14 cellular contexts compared by ENCODE assay signal in the genomic region with DNA sequence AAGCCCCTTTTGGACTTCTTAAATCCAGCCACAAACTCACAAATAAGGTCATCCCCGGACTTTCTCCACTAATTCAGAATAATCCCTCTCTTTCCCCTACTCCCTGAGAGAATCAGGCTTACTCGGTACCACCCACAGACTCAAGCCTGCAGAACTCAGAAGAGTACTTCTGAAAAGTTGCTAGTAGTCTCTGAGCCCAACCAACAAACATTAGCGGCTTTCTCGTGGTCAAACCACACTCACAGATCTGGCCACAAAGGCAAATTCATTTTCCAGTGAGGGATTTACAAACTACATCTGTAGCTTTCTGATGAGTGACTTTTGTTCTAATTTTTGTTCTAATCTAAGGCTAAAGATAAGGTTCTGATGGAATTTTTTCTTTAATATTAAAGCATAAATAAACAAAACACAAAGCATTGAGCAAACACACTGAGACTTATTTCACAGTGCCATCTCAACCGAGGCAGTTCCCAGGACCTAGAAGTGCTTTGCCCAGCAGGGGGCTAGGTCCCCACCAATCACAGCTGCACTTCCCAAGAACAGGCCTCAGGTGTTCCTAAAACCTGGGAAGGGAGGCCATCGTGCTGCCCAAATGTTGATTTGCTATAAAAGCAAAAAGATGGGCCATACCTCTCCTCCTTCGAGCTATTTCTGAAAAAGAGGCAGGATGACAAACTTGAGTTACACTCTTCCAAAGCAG.
DNase-seq lines count a peak whose midpoint lies in the region; ATAC-seq and TF ChIP-seq lines count a peak whose summit lies in the region.
"Had no signal": no experiment of that assay in that cellular context is flagged by ENCODE, and none has a peak within 500 bp of the region (broad histone marks: within the 10 kb centered on the region; RNA-seq: fewer than 3 reads in every experiment).

No MANE protein-coding gene starts in this region.

- in situ Hi-C loops in IMR-90 (cut with MboI; ENCODE audit: low sequenced_read_pairs) (no loop called here), ACHN (cut with HindIII; ENCODE audit: low pct_ligation_motif_present, low pct_unique_long_range_greater_than_20kb, low sequenced_read_pairs) (no loop called here)

- no peak overlapping the region for H3K9ac ChIP-seq in IMR-90 (ENCODE audit: low read depth, low read length)
- no peak overlapping the region for H3K9ac ChIP-seq in endodermal cell (ENCODE audit: extremely low read depth, low read length, poor library complexity, severe bottlenecking)

- H4K5ac ChIP-seq in IMR-90 (ENCODE audit: low read depth, low read length), result no peak overlapping the region

- peaks cover 4% of the 10 kb centered on the region; the same call in 1 of the 2 replicates for H3K27me3 ChIP-seq in IMR-90 (ENCODE audit: control insufficient read depth, insufficient read depth, low read length)
- H3K27me3 ChIP-seq in endodermal cell (ENCODE audit: control insufficient read depth, insufficient read depth, low read length, poor library complexity, severe bottlenecking), result no peaks in the 10 kb centered on the region

- H2AK9ac ChIP-seq in IMR-90 (replicated peaks; ENCODE audit: low read depth, low read length, poor library complexity), result no peak overlapping the region

- H2BK15ac ChIP-seq in IMR-90 (ENCODE audit: low read depth, low read length), result no peak overlapping the region

- H3K36me3 Mint-ChIP-seq in activated CD8-positive, alpha-beta memory T cell treated with anti-CD3 and anti-CD28 coated beads, Interleukin-2, amount 10 ng/mL, durations not matched to agents 7 days and 5 days, result no peaks in the 10 kb centered on the region
- H3K36me3 Mint-ChIP-seq in endodermal cell (ENCODE audit: low read depth) (peaks cover 9% of the 10 kb centered on the region), type B pancreatic cell (peaks cover 9% of the 10 kb centered on the region), Calu3 (ENCODE audit: insufficient read depth, unreplicated experiment) (no peaks in the 10 kb centered on the region)

- H4K8ac ChIP-seq in IMR-90 (ENCODE audit: low read depth in 2 of 2, low read length in 2 of 2), result no peak overlapping the region

- H4K91ac ChIP-seq in IMR-90 (ENCODE audit: insufficient read depth, low read depth, low read length), result no peak overlapping the region

- no peak overlapping the region for H2BK5ac ChIP-seq in IMR-90 (ENCODE audit: low read depth, low read length, poor library complexity, severe bottlenecking)

- CTCF ChIA-PET in activated CD8-positive, alpha-beta memory T cell treated with anti-CD3 and anti-CD28 coated beads, Interleukin-2, amount 10 ng/mL, durations not matched to agents 7 days and 5 days (lab: Charles Lee), result no interaction called here
- CTCF ChIA-PET in IMR-90 (lab: Yijun Ruan, JAX), result no interaction called here
- CTCF ChIA-PET in Calu3 (lab: Charles Lee), result no interaction called here
- CTCF ChIA-PET in RWPE1 (lab: Yijun Ruan, JAX), result no interaction called here

- H3K27ac ChIP-seq in IMR-90 (ENCODE audit: insufficient read depth, low read length) (no peak overlapping the region), endodermal cell (ENCODE audit: low read depth, low read length) (no peak overlapping the region), RWPE1 (no peak overlapping the region)

- peaks cover 40% of the 10 kb centered on the region for H3K27me3 Mint-ChIP-seq in activated CD8-positive, alpha-beta memory T cell treated with anti-CD3 and anti-CD28 coated beads, Interleukin-2, amount 10 ng/mL, durations not matched to agents 7 days and 5 days
- no peaks in the 10 kb centered on the region for H3K27me3 Mint-ChIP-seq in endodermal cell (ENCODE audit: insufficient read depth)
- no peaks in the 10 kb centered on the region for H3K27me3 Mint-ChIP-seq in type B pancreatic cell
- peaks cover 70% of the 10 kb centered on the region for H3K27me3 Mint-ChIP-seq in Calu3 (ENCODE audit: unreplicated experiment)

- TF ChIP-seq CTCF in IMR-90 (conservative IDR thresholded peaks at IDR 0.05; ENCODE audit: low read depth, low read length) (0 out of 2 replicates have a peak, but pooled peaks have one; percentile 3), endodermal cell (conservative IDR thresholded peaks at IDR 0.05) (peak; percentile 26), type B pancreatic cell (conservative IDR thresholded peaks at IDR 0.05) (peak; percentile 45), Calu3 (IDR thresholded peaks at IDR 0.05; ENCODE audit: unreplicated experiment) (no peak), RWPE1 (conservative IDR thresholded peaks at IDR 0.05; ENCODE audit: low read depth) (no peak)

- H2AFZ ChIP-seq in IMR-90 (replicated peaks; ENCODE audit: low read length, poor library complexity), result no peak overlapping the region

- no peak overlapping the region for H3K23ac ChIP-seq in IMR-90 (ENCODE audit: low read depth, low read length)

- H3K14ac ChIP-seq in IMR-90 (replicated peaks; ENCODE audit: low read depth, low read length), result no peak overlapping the region

- dilution Hi-C loops in IMR-90 (cut with HindIII; ENCODE audit: low sequenced_read_pairs, unreplicated experiment), result no loop called here

- no peak overlapping the region for H3K4me2 ChIP-seq in IMR-90 (ENCODE audit: low read depth, low read length)

- WGBS in IMR-90 (ENCODE audit: extremely low coverage in 2 of 2, insufficient read length in 1 of 2), 2 experiments, result no CpG with 5 or more reads among the region's 7 CpGs
- 82 to 89% methylated on average over 4 to 6 of the region's 7 CpGs for WGBS in endodermal cell (ENCODE audit: insufficient coverage in 1 of 2, insufficient read length in 1 of 2), 2 experiments

- peak; percentile 46 for DNase-seq in activated CD8-positive, alpha-beta memory T cell treated with anti-CD3 and anti-CD28 coated beads, Interleukin-2, amount 10 ng/mL, durations not matched to agents 7 days and 5 days
- no peak for DNase-seq in activated CD8-positive, alpha-beta memory T cell treated with anti-CD3 and anti-CD28 coated beads, Interleukin-2, amount 50 U/mL, for 48 hours
- DNase-seq in IMR-90, result peak; percentile 22
- peak; percentile 61 for DNase-seq in endodermal cell
- DNase-seq in type B pancreatic cell (ENCODE audit: extremely low spot score, unreplicated experiment), result no peak
- no peak for DNase-seq in ACHN
- DNase-seq in Calu3, result no peak
- no peak for DNase-seq in RWPE1 (ENCODE audit: low spot score)
- DNase-seq: AML-193, aorta, islet precursor cell, occipital lobe, substantia nigra, T-helper 1 cell had no signal

- no peak overlapping the region for H3K4ac ChIP-seq in IMR-90 (ENCODE audit: low read depth, low read length)

- no peaks in the 10 kb centered on the region for H3K79me1 ChIP-seq in IMR-90 (ENCODE audit: low read depth in 1 of 2, low read length in 2 of 2)

- ATAC-seq in activated CD8-positive, alpha-beta memory T cell treated with anti-CD3 and anti-CD28 coated beads, Interleukin-2, amount 10 ng/mL, durations not matched to agents 7 days and 5 days, result no peak
- ATAC-seq in IMR-90 (ENCODE audit: low read depth), result no peak

- TF ChIP-seq RAD21 in IMR-90 (IDR thresholded peaks at IDR 0.05; ENCODE audit: low read length), result no peak

- BruUV-seq in IMR-90 (replicated peaks; lab: Mats Ljungman, UMichigan) (no TSS peak), Calu3 (replicated peaks; lab: Mats Ljungman, UMichigan) (no TSS peak)

- H3K4me3 ChIP-seq in IMR-90 (ENCODE audit: insufficient read depth, low read depth, low read length) (no peak overlapping the region), endodermal cell (ENCODE audit: low read length) (no peak overlapping the region)

- H3K36me3 ChIP-seq in IMR-90 (ENCODE audit: control insufficient read depth, insufficient read depth, low read length), result no peaks in the 10 kb centered on the region
- H3K36me3 ChIP-seq in endodermal cell (ENCODE audit: control insufficient read depth, insufficient read depth, low read length), result peaks cover 42% of the 10 kb centered on the region

- H3K56ac ChIP-seq in IMR-90 (ENCODE audit: extremely low read depth, insufficient read depth, low read length), result no peak overlapping the region

- H2BK20ac ChIP-seq in IMR-90 (ENCODE audit: low read depth, low read length), result no peak overlapping the region

- no peak for TF ChIP-seq POLR2A in IMR-90 (IDR thresholded peaks at IDR 0.05; ENCODE audit: low read depth, low read length)

- H3K4me1 ChIP-seq in IMR-90 (ENCODE audit: control insufficient read depth, insufficient read depth, low read length) (peaks cover 2% of the 10 kb centered on the region), endodermal cell (ENCODE audit: control insufficient read depth, insufficient read depth, low read length) (no peaks in the 10 kb centered on the region)

- POLR2A ChIA-PET in IMR-90 (lab: Charles Lee; ENCODE audit: unreplicated experiment) (no interaction called here), RWPE1 (lab: Yijun Ruan, JAX; ENCODE audit: low non-redundant PET) (no interaction called here)

- no peaks in the 10 kb centered on the region; the same call in 1 of the 2 replicates for H3K9me1 ChIP-seq in IMR-90 (ENCODE audit: insufficient read depth, low read length)

- H2BK120ac ChIP-seq in IMR-90 (ENCODE audit: low read depth, low read length), result no peak overlapping the region

- H3K4me3 Mint-ChIP-seq in activated CD8-positive, alpha-beta memory T cell treated with anti-CD3 and anti-CD28 coated beads, Interleukin-2, amount 10 ng/mL, durations not matched to agents 7 days and 5 days, result no peak overlapping the region
- H3K4me3 Mint-ChIP-seq in endodermal cell, result no peak overlapping the region
- no peak overlapping the region for H3K4me3 Mint-ChIP-seq in type B pancreatic cell
- H3K4me3 Mint-ChIP-seq in Calu3 (ENCODE audit: low read depth, unreplicated experiment), result no peak overlapping the region

- H3K9me3 ChIP-seq in IMR-90 (ENCODE audit: control insufficient read depth, insufficient read depth, low read length) (no peaks in the 10 kb centered on the region), endodermal cell (ENCODE audit: control insufficient read depth, low read length) (peaks cover 1% of the 10 kb centered on the region)

- no peaks in the 10 kb centered on the region for H4K20me1 ChIP-seq in IMR-90 (ENCODE audit: insufficient read depth, low read length)

- H3K18ac ChIP-seq in IMR-90 (ENCODE audit: low read depth, low read length), result no peak overlapping the region

- no peak overlapping the region for H2AK5ac ChIP-seq in IMR-90 (ENCODE audit: low read depth, low read length)

- intact Hi-C loops in IMR-90 (cut with micrococcal nuclease), result loop anchor here (10.0 kb wide), 1 partner anchor 225 kb away; no protein-coding TSS in a partner anchor
- intact Hi-C loops in Calu3 (cut with micrococcal nuclease; ENCODE audit: unreplicated experiment), result no loop called here

- no peaks in the 10 kb centered on the region for H3K9me3 Mint-ChIP-seq in activated CD8-positive, alpha-beta memory T cell treated with anti-CD3 and anti-CD28 coated beads, Interleukin-2, amount 10 ng/mL, durations not matched to agents 7 days and 5 days (ENCODE audit: low read depth)
- no peaks in the 10 kb centered on the region for H3K9me3 Mint-ChIP-seq in endodermal cell
- H3K9me3 Mint-ChIP-seq in type B pancreatic cell, result peaks cover 4% of the 10 kb centered on the region
- H3K9me3 Mint-ChIP-seq in Calu3 (ENCODE audit: low read depth, unreplicated experiment), result no peaks in the 10 kb centered on the region

- H3K4me1 Mint-ChIP-seq in activated CD8-positive, alpha-beta memory T cell treated with anti-CD3 and anti-CD28 coated beads, Interleukin-2, amount 10 ng/mL, durations not matched to agents 7 days and 5 days, result peaks cover 4% of the 10 kb centered on the region
- H3K4me1 Mint-ChIP-seq in endodermal cell (peaks cover 2% of the 10 kb centered on the region), type B pancreatic cell (ENCODE audit: unreplicated experiment) (peaks cover 25% of the 10 kb centered on the region), Calu3 (ENCODE audit: low read depth, unreplicated experiment) (no peaks in the 10 kb centered on the region)

- peak overlapping the region; percentile 5 for H3K27ac Mint-ChIP-seq in activated CD8-positive, alpha-beta memory T cell treated with anti-CD3 and anti-CD28 coated beads, Interleukin-2, amount 10 ng/mL, durations not matched to agents 7 days and 5 days
- H3K27ac Mint-ChIP-seq in endodermal cell, result peak overlapping the region; percentile 22
- H3K27ac Mint-ChIP-seq in type B pancreatic cell, result no peak overlapping the region
- H3K27ac Mint-ChIP-seq in Calu3 (ENCODE audit: unreplicated experiment), result no peak overlapping the region

Comparison
In these comparisons a context has a peak if more than half of its experiments do, and no peak if none do; other contexts are left out.
1. DNase-seq: peak in activated CD8-positive, alpha-beta memory T cell treated with anti-CD3 and anti-CD28 coated beads, Interleukin-2, amount 10 ng/mL, durations not matched to agents 7 days and 5 days (single experiment), IMR-90 (single experiment) and endodermal cell (single experiment); none in activated CD8-positive, alpha-beta memory T cell treated with anti-CD3 and anti-CD28 coated beads, Interleukin-2, amount 50 U/mL, for 48 hours (single experiment), type B pancreatic cell (single experiment), ACHN (single experiment), Calu3 (single experiment) and RWPE1 (single experiment).
2. H3K27ac Mint-ChIP-seq: peak in activated CD8-positive, alpha-beta memory T cell treated with anti-CD3 and anti-CD28 coated beads, Interleukin-2, amount 10 ng/mL, durations not matched to agents 7 days and 5 days (single experiment) and endodermal cell (single experiment); none in type B pancreatic cell (single experiment) and Calu3 (single experiment).
3. CTCF ChIP-seq: peak in IMR-90 (single experiment), endodermal cell (single experiment) and type B pancreatic cell (single experiment); none in Calu3 (single experiment) and RWPE1 (single experiment).